ENCODE assay signal across 1 cellular context in the genomic region with DNA sequence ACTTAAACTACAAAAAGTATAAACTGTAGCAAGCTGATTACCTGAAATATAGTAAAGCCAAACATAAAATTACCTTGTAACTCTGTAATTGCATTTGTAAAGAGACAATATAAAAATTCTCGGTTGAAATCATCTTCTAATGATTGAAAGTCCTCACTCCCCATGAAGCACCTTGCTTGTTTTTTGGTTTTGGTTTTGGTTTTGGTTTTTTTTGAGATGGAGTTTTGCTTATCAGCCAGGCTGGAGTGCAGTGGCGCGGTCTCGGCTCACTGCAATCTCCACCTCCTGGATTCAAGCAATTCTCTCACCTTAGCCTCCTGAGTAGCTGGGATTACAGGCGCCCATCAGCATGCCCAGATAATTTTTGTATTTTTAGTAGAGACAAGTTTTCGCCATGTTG.
TF ChIP-seq lines count a peak whose summit lies in the region.

No MANE protein-coding gene starts in this region.

TF ChIP-seq in H1, 55 proteins besides CTCF, POLR2A, EP300 and RAD21:
- TF ChIP-seq JUND (IDR thresholded peaks at IDR 0.05; ENCODE audit: low read length) = no peak
- no peak for TF ChIP-seq NANOG (IDR thresholded peaks at IDR 0.05; ENCODE audit: insufficient read depth, low read depth, low read length, poor library complexity, severe bottlenecking)
TF ChIP-seq in H1: peak in this region for 0.
